Comparison of ENCODE assay signal across 23 cellular contexts in genomic region chr14:52142504-52142903, GRCh38.
A peak's percentile ranks its signal among the peaks of the same experiment; 100 is the strongest.
DNase-seq lines count a peak whose midpoint lies in the region; ATAC-seq, FAIRE-seq and TF ChIP-seq lines count a peak whose summit lies in the region.
"Had no signal": no experiment of that assay in that cellular context is flagged by ENCODE, and none has a peak within 500 bp of the region (broad histone marks: within the 10 kb centered on the region; RNA-seq: fewer than 3 reads in every experiment).

No MANE protein-coding gene starts in this region.

- no peak for TF ChIP-seq RAD21 in HepG2 (CRISPR knock-in tag; IDR thresholded peaks at IDR 0.05)

- no peaks in the 10 kb centered on the region for H3K79me2 ChIP-seq in HepG2 (ENCODE audit: insufficient read depth, low read length)

- no TSS peak for BruUV-seq in HepG2 (replicated peaks; lab: Mats Ljungman, UMichigan)

- ATAC-seq in HepG2 (no peak; the same call in 2 of the 3 replicates), right lobe of liver (no peak)
- ATAC-seq: A549; CD8-positive, alpha-beta T cell; GM12878 had no signal

- DNase-seq in HepG2 (ENCODE audit: low spot score): no peak
- no peak for DNase-seq in right lobe of liver
- DNase-seq in ovary: peak in 4 of 5 donors; percentile 52 to 62 (median 61)
- DNase-seq in effector CD8-positive, alpha-beta T cell (lab: John Stamatoyannopoulos, UW): no peak
- DNase-seq in HT-29 (ENCODE audit: low spot score): no peak
- no peak for DNase-seq in RKO (ENCODE audit: low spot score)
- DNase-seq: AML-193; CD4-positive, alpha-beta T cell; CD8-positive, alpha-beta T cell; DMS 273 treated with DMSO at 0.1 percent for 48 hours; DMS153; DMS79; DND-41; EL; GF-D8 had no signal

- H3K9me3 ChIP-seq in HepG2 (ENCODE audit: low read length) (no peaks in the 10 kb centered on the region), right lobe of liver (no peaks in the 10 kb centered on the region), ovary (no peaks in the 10 kb centered on the region)

- H2AFZ ChIP-seq in HepG2 (ENCODE audit: low read length): no peak overlapping the region

- no peak for TF ChIP-seq CTCF in HepG2 (CRISPR knock-in tag; IDR thresholded peaks at IDR 0.05)
- no peak for TF ChIP-seq CTCF in right lobe of liver (IDR thresholded peaks at IDR 0.05)
- no peak for TF ChIP-seq CTCF in ovary (IDR thresholded peaks at IDR 0.05)

- no peak overlapping the region for H3K9ac ChIP-seq in HepG2 (ENCODE audit: insufficient read depth, low read depth, low read length)
- H3K9ac ChIP-seq: BLaER1 treated with 17β-estradiol and CSF1 and Interleukin-3, amounts not matched to agents 10 nM and 100 nM had no signal

- in situ Hi-C loops in HepG2 (cut with HindIII; ENCODE audit: extremely low pct_ligation_motif_present, low pct_unique_long_range_greater_than_20kb): no loop called here

- intact Hi-C loops in HepG2 (cut with micrococcal nuclease; ENCODE audit: unreplicated experiment): no loop called here
- intact Hi-C loops in right lobe of liver (cut with DNase I): no loop called here
- intact Hi-C loops in ovary (cut with DNase I): no loop called here

- H3K4me3 ChIP-seq in HepG2 (replicated peaks in 1 of 3; ENCODE audit: insufficient read depth in 1 of 3, low read depth in 2 of 3, low read length in 3 of 3) (no peak overlapping the region), right lobe of liver (no peak overlapping the region), ovary (no peak overlapping the region)
- H3K4me3 ChIP-seq: A549; BLaER1 treated with 17β-estradiol and CSF1 and Interleukin-3, amounts not matched to agents 10 nM and 100 nM; GM12878 had no signal

- FAIRE-seq in HepG2 (lab: Jason Lieb, UNC) (no peak), endometrium (lab: Jason Lieb, UNC) (peak; percentile 86)
- FAIRE-seq: A549, G401.6, GM12878, GM19239 had no signal

- H3K27ac ChIP-seq in HepG2 (ENCODE audit: extremely low read length, insufficient read depth, low read length): no peak overlapping the region
- H3K27ac ChIP-seq in right lobe of liver: no peak overlapping the region
- H3K27ac ChIP-seq in ovary: no peak overlapping the region
- H3K27ac ChIP-seq: 22Rv1; A549; BLaER1 treated with 17β-estradiol and CSF1 and Interleukin-3, amounts not matched to agents 10 nM and 100 nM; C4-2B had no signal

- TF ChIP-seq EP300 in HepG2 (IDR thresholded peaks at IDR 0.05; ENCODE audit: low read depth in 2 of 2, low read length in 2 of 2): no peak
- TF ChIP-seq EP300 in HepG2 (CRISPR knock-in tag; IDR thresholded peaks at IDR 0.05; ENCODE audit: borderline replicate concordance): no peak
- no peak for TF ChIP-seq EP300 in ovary (IDR thresholded peaks at IDR 0.05)

- no peaks in the 10 kb centered on the region for H3K36me3 ChIP-seq in HepG2 (replicated peaks in 1 of 2; ENCODE audit: control insufficient read depth in 1 of 2, insufficient read depth in 2 of 2, low read length in 2 of 2)
- no peaks in the 10 kb centered on the region for H3K36me3 ChIP-seq in right lobe of liver
- no peaks in the 10 kb centered on the region for H3K36me3 ChIP-seq in ovary
- H3K36me3 ChIP-seq: BLaER1 treated with 17β-estradiol and CSF1 and Interleukin-3, amounts not matched to agents 10 nM and 100 nM had no signal

- no peaks in the 10 kb centered on the region for H4K20me1 ChIP-seq in HepG2 (ENCODE audit: insufficient read depth, low read length)
- H4K20me1 ChIP-seq: BLaER1 treated with 17β-estradiol and CSF1 and Interleukin-3, amounts not matched to agents 10 nM and 100 nM had no signal

- H3K4me1 ChIP-seq in HepG2 (ENCODE audit: insufficient read depth, low read length): no peaks in the 10 kb centered on the region
- H3K4me1 ChIP-seq in right lobe of liver: no peaks in the 10 kb centered on the region
- peaks cover 5% of the 10 kb centered on the region for H3K4me1 ChIP-seq in ovary (ENCODE audit: insufficient read depth)
- H3K4me1 ChIP-seq: A549; BLaER1 treated with 17β-estradiol and CSF1 and Interleukin-3, amounts not matched to agents 10 nM and 100 nM had no signal

- POLR2A ChIA-PET in HepG2 (lab: Yijun Ruan, JAX): no interaction called here

- H3K27me3 ChIP-seq in HepG2 (ENCODE audit: control insufficient read depth in 1 of 2, insufficient read depth in 2 of 2, low read length in 2 of 2): no peaks in the 10 kb centered on the region; a peak in 1 of 5 replicates
- no peaks in the 10 kb centered on the region for H3K27me3 ChIP-seq in right lobe of liver
- no peaks in the 10 kb centered on the region for H3K27me3 ChIP-seq in ovary
- H3K27me3 ChIP-seq: BLaER1 treated with 17β-estradiol and CSF1 and Interleukin-3, amounts not matched to agents 10 nM and 100 nM had no signal

- CTCF ChIA-PET in HepG2 (lab: Yijun Ruan, JAX; ENCODE audit: low intra/inter-chr PET ratio, low total read pairs): no interaction called here

- TF ChIP-seq POLR2A in HepG2 (IDR thresholded peaks at IDR 0.05; ENCODE audit: insufficient read depth in 1 of 2, low read depth in 2 of 2, low read length in 2 of 2) (no peak), right lobe of liver (IDR thresholded peaks at IDR 0.05) (no peak), ovary (IDR thresholded peaks at IDR 0.05) (no peak)

- H3K4me2 ChIP-seq in HepG2 (ENCODE audit: low read depth, low read length): no peak overlapping the region
- H3K4me2 ChIP-seq: A549; BLaER1 treated with 17β-estradiol and CSF1 and Interleukin-3, amounts not matched to agents 10 nM and 100 nM had no signal

TF ChIP-seq in HepG2, 621 proteins besides CTCF, POLR2A, EP300 and RAD21:
- no peak for TF ChIP-seq HNF1B (CRISPR knock-in tag; IDR thresholded peaks at IDR 0.05)
- TF ChIP-seq CEBPB (IDR thresholded peaks at IDR 0.05; ENCODE audit: borderline replicate concordance, low read depth, low read length): peak; percentile 4; the same call in 1 of the 2 replicates
- TF ChIP-seq ZNF850 (CRISPR knock-in tag; conservative IDR thresholded peaks at IDR 0.05): no peak
- no peak for TF ChIP-seq PAXIP1 (CRISPR knock-in tag; conservative IDR thresholded peaks at IDR 0.05)
TF ChIP-seq in HepG2: peak in this region for 1.

Comparison
In these comparisons a context has a peak if more than half of its experiments do, and no peak if none do; other contexts are left out.
1. DNase-seq: peak in ovary (4 of 5); none in HepG2 (single experiment), right lobe of liver (0 of 3), effector CD8-positive, alpha-beta T cell (single experiment), HT-29 (single experiment) and RKO (single experiment).